ENCODE assay signal across 17 cellular contexts in genomic region chr14:26773906-26774593, GRCh38.
A peak's percentile ranks its signal among the peaks of the same experiment; 100 is the strongest.
DNase-seq lines count a peak whose midpoint lies in the region; ATAC-seq, FAIRE-seq and TF ChIP-seq lines count a peak whose summit lies in the region.
"Had no signal": no experiment of that assay in that cellular context is flagged by ENCODE, and none has a peak within 500 bp of the region (broad histone marks: within the 10 kb centered on the region; RNA-seq: fewer than 3 reads in every experiment).

No MANE protein-coding gene starts in this region.

- TF ChIP-seq POLR2A in H54 (IDR thresholded peaks at IDR 0.05; ENCODE audit: low read depth, low read length) (no peak), GM12892 (IDR thresholded peaks at IDR 0.05; ENCODE audit: low read depth, low read length) (no peak)

- H3K4me1 ChIP-seq in RWPE2 (ENCODE audit: insufficient read depth, poor library complexity, severe bottlenecking) = peaks cover 27% of the 10 kb centered on the region

- H3K27ac ChIP-seq in RWPE2 (ENCODE audit: poor library complexity, severe bottlenecking) = peak overlapping the region; percentile 50
- H3K27ac ChIP-seq: BLaER1 treated with 17β-estradiol and CSF1 and Interleukin-3, amounts not matched to agents 10 nM and 100 nM; PC-9 had no signal

- H3K4me3 ChIP-seq in RWPE2 (ENCODE audit: severe bottlenecking) = no peak overlapping the region
- no peak overlapping the region for H3K4me3 ChIP-seq in fibroblast of pulmonary artery (replicated peaks; ENCODE audit: low read depth, low read length)
- H3K4me3 ChIP-seq: BLaER1 treated with 17β-estradiol and CSF1 and Interleukin-3, amounts not matched to agents 10 nM and 100 nM; PC-9 had no signal

- no peaks in the 10 kb centered on the region for H3K9me3 ChIP-seq in RWPE2 (ENCODE audit: severe bottlenecking)
- H3K9me3 ChIP-seq: BLaER1 treated with 17β-estradiol and CSF1 and Interleukin-3, amounts not matched to agents 10 nM and 100 nM had no signal

- DNase-seq in H54 (ENCODE audit: insufficient read length, low spot score) (no peak), RWPE2 (ENCODE audit: low spot score) (no peak), fibroblast of pulmonary artery (ENCODE audit: low read depth) (peak; percentile 71), urothelium cell line (ENCODE audit: low spot score) (peak; percentile 21), GM12892 (ENCODE audit: insufficient read length) (no peak), LoVo (ENCODE audit: low spot score) (no peak)
- no peak for DNase-seq in activated naive CD4-positive, alpha-beta T cell treated with Interleukin-2 at 50 U/mL for 16 hours
- DNase-seq: DMS 273 treated with DMSO at 0.1 percent for 48 hours, KBM-7, NCI-H1092, NCI-H1694, NCI-H446, NCI-H748 treated with DMSO at 0.1 percent for 48 hours, PC-9, SHP77 had no signal

- FAIRE-seq in H54 (lab: Jason Lieb, UNC) (peak; percentile 71), urothelium cell line (lab: Jason Lieb, UNC) (no peak), GM12892 (lab: Jason Lieb, UNC) (no peak)

- no peaks in the 10 kb centered on the region for H3K36me3 ChIP-seq in RWPE2 (ENCODE audit: low read depth)
- H3K36me3 ChIP-seq: BLaER1 treated with 17β-estradiol and CSF1 and Interleukin-3, amounts not matched to agents 10 nM and 100 nM had no signal

- no peak for TF ChIP-seq CTCF in RWPE2 (IDR thresholded peaks at IDR 0.05; ENCODE audit: poor library complexity, severe bottlenecking)
- no peak for TF ChIP-seq CTCF in fibroblast of pulmonary artery (IDR thresholded peaks at IDR 0.05; ENCODE audit: low read length, missing control alignments)

- peak; percentile 92 for ATAC-seq in RWPE2 (ENCODE audit: low read depth)
- ATAC-seq: HCT116 had no signal

- no peaks in the 10 kb centered on the region for H3K27me3 ChIP-seq in RWPE2 (ENCODE audit: insufficient read depth, poor library complexity, severe bottlenecking)
- H3K27me3 ChIP-seq: BLaER1 treated with 17β-estradiol and CSF1 and Interleukin-3, amounts not matched to agents 10 nM and 100 nM had no signal

Comparison
In these comparisons a context has a peak if more than half of its experiments do, and no peak if none do; other contexts are left out.
1. DNase-seq: peak in fibroblast of pulmonary artery (single experiment) and urothelium cell line (single experiment); none in H54 (single experiment), RWPE2 (single experiment), GM12892 (single experiment), activated naive CD4-positive, alpha-beta T cell treated with Interleukin-2 at 50 U/mL for 16 hours (single experiment) and LoVo (single experiment).